ENCODE assay signal across 8 cellular contexts in the genomic region with DNA sequence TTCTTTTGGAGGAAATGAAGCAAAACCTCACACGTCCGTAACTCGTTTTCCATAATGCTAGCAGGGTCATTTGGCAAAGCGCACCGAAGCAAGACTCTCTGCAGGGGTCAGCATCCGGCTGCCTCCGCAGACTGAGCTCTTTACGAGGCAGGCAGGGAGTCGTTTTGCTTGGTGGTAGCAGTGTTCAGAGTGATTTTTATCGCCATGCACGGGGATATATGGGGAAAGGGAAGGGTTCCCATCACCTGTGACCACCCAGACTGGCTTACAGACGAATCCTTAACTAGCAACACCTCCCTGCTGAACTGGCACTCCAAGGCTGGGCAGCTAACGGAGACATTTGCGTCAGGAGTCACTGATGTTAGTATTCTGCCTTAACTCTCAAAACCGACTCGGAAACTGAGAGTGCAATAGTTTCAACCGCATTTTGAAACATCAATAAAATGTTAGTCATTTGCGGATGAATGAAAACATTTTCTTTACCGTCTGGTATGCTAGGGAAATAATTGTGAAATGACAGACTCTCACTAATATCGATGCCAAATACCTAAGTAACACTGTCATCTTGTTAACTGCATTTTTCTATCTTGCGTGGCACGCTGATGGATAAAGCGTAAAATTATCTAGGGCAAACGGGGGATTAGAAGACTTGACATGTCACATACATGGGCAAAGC. TPM values are rescaled to one million over a fixed set of nuclear protein-coding genes. Genes with fewer than 3 reads are reported as not detected.
DNase-seq lines count a peak whose midpoint lies in the region; ATAC-seq and FAIRE-seq lines count a peak whose summit lies in the region.

No MANE protein-coding gene starts in this region.

- H3K9ac ChIP-seq in BLaER1, result no peak overlapping the region
- H3K9ac ChIP-seq in adipocyte (ENCODE audit: low read length), result peak overlapping the region; percentile 100

- no peak overlapping the region for H3K27ac ChIP-seq in BLaER1
- H3K27ac ChIP-seq in right cardiac atrium (ENCODE audit: low read length), result peak overlapping the region; percentile 81

- H3K4me2 ChIP-seq in BLaER1, result peak overlapping the region; percentile 86

- no peak for FAIRE-seq in HTR-8/SVneo (lab: Jason Lieb, UNC)

- intact Hi-C loops in right cardiac atrium (cut with DNase I), result no loop called here
- intact Hi-C loops in posterior cingulate gyrus (cut with DNase I), result loop anchor here (10.0 kb wide), 1 partner anchor 340 kb away; no protein-coding TSS in a partner anchor

- WGBS in right cardiac atrium, result under 1% methylated on average over 24 of the region's 24 CpGs

- ATAC-seq in GM18861 (IDR thresholded peaks at IDR 0.05; ENCODE audit: unreplicated experiment), result peak; percentile 55
- ATAC-seq in HG03064 (IDR thresholded peaks at IDR 0.05; ENCODE audit: low read depth, unreplicated experiment), result peak; percentile 61
- ATAC-seq in right cardiac atrium, result peak; percentile 29 to 34

- peaks cover 24% of the 10 kb centered on the region for H3K4me1 ChIP-seq in BLaER1
- H3K4me1 ChIP-seq in adipocyte (ENCODE audit: control insufficient read depth, insufficient read depth, low read length), result peaks cover 18% of the 10 kb centered on the region
- no peaks in the 10 kb centered on the region for H3K4me1 ChIP-seq in right cardiac atrium (ENCODE audit: control insufficient read depth, insufficient read depth, low read length)

- H4K20me1 ChIP-seq in BLaER1, result peaks cover 16% of the 10 kb centered on the region; the same call in 1 of the 2 replicates

- peak overlapping the region; percentile 67 for H3K4me3 ChIP-seq in BLaER1
- peak overlapping the region; percentile 99 for H3K4me3 ChIP-seq in adipocyte (ENCODE audit: low read length)
- H3K4me3 ChIP-seq in right cardiac atrium (ENCODE audit: low read length), result peak overlapping the region; percentile 57

- peak; percentile 87 for DNase-seq in NCI-H226
- peak; percentile 91 for DNase-seq in adipocyte (ENCODE audit: low read depth)
- DNase-seq in right cardiac atrium, result peak; percentile 48 to 80 (median 64)
- DNase-seq in posterior cingulate gyrus, result peak; percentile 32 to 90 (median 54)
- no peak for DNase-seq in HTR-8/SVneo (ENCODE audit: insufficient read length, low spot score)

- H3K27me3 ChIP-seq in BLaER1 (peaks cover 54% of the 10 kb centered on the region), adipocyte (replicated peaks; ENCODE audit: control insufficient read depth, insufficient read depth, low read length) (no peaks in the 10 kb centered on the region), right cardiac atrium (ENCODE audit: control insufficient read depth, insufficient read depth) (no peaks in the 10 kb centered on the region)

- H3K36me3 ChIP-seq in BLaER1 (no peaks in the 10 kb centered on the region), adipocyte (ENCODE audit: control insufficient read depth, insufficient read depth, low read length, severe bottlenecking) (no peaks in the 10 kb centered on the region)

- H3K9me3 ChIP-seq in BLaER1 (no peaks in the 10 kb centered on the region), adipocyte (ENCODE audit: control insufficient read depth, low read length) (no peaks in the 10 kb centered on the region), right cardiac atrium (ENCODE audit: control insufficient read depth, low read length) (no peaks in the 10 kb centered on the region)

RNA-seq across cellular contexts. Expression of a gene that starts 2.2 kb away (rescaled TPM):
- total RNA-seq in right cardiac atrium, result 10 to 100 TPM; 17.2 to 26.1 (median 24.9) TPM
- 9.1 TPM for polyA plus RNA-seq in right cardiac atrium
